In the genomic region with DNA sequence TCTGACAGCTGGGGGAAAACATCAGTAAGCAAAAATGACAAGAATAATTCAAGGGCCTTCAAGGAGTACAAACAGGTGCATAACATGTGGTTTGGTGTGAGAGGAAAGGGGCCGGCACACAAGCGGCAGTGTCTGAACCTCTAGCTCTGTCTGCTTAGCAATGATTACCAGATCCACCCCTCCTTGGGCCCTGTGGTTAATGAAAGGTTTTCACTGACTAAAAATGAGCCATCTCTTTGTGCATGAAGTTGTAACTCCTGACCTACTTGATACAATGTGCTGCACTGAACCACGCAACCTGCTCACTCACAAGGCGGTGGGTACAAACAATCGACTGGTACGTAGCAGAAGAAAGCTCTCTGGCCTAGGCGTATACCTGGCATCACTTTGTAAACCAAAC, we compare ENCODE assay signal across 8 cellular contexts. TPM values are rescaled to one million over a fixed set of nuclear protein-coding genes. Genes with fewer than 3 reads are reported as not detected.
DNase-seq lines count a peak whose midpoint lies in the region; ATAC-seq lines count a peak whose summit lies in the region.

No MANE protein-coding gene starts in this region.

- peak; percentile 78 for ATAC-seq in HG03159 (IDR thresholded peaks at IDR 0.05; ENCODE audit: unreplicated experiment)
- peak; percentile 79 for ATAC-seq in naive thymus-derived CD4-positive, alpha-beta T cell

- peaks cover 3 to 24% (median 18%) of the 10 kb centered on the region in 5 donors for H3K36me3 Mint-ChIP-seq in naive thymus-derived CD4-positive, alpha-beta T cell

- peak overlapping the region; percentile 88 to 98 (median 97) for H3K27ac Mint-ChIP-seq in naive thymus-derived CD4-positive, alpha-beta T cell

- POLR2A ChIA-PET in naive thymus-derived CD4-positive, alpha-beta T cell (lab: Charles Lee), result interaction anchor here (0.9 to 8.1 kb wide), 8 partner anchors 10 to 69 kb away, joined by 3 to 275 read pairs (median 12); a partner anchor contains a TSS

- peak; percentile 65 for DNase-seq in GM19238 (ENCODE audit: insufficient read length, low spot score)
- DNase-seq in activated CD4-positive, alpha-beta T cell treated with anti-CD3 and anti-CD28 coated beads, Interleukin-2, amount 50 U/mL, for 24 hours (ENCODE audit: low read depth in 1 of 2, low spot score in 1 of 2), result peak; percentile 16 to 55
- peak in 6 of 9 donors; percentile 43 to 61 (median 48) for DNase-seq in naive thymus-derived CD4-positive, alpha-beta T cell
- DNase-seq in NCI-H510A (lab: John Stamatoyannopoulos, UW), result no peak
- no peak for DNase-seq in NCI-H510A treated with DMSO at 0.1 percent for 48 hours (lab: John Stamatoyannopoulos, UW)
- no peak for DNase-seq in putamen (ENCODE audit: low spot score)
- no peak for DNase-seq in NCI-H1105 treated with DMSO at 0.1 percent for 48 hours (lab: John Stamatoyannopoulos, UW)

- H3K27me3 ChIP-seq in naive thymus-derived CD4-positive, alpha-beta T cell (ENCODE audit: control insufficient read depth in 2 of 2, insufficient read depth in 2 of 2, low read length in 2 of 2), result no peaks in the 10 kb centered on the region

- peaks cover 0 to 4% (median 0%) of the 10 kb centered on the region in 11 donors for H3K9me3 Mint-ChIP-seq in naive thymus-derived CD4-positive, alpha-beta T cell

- H3K9me3 ChIP-seq in naive thymus-derived CD4-positive, alpha-beta T cell (ENCODE audit: control insufficient read depth in 2 of 3, low read length in 3 of 3), result no peaks in the 10 kb centered on the region

- H3K36me3 ChIP-seq in naive thymus-derived CD4-positive, alpha-beta T cell (ENCODE audit: control insufficient read depth in 2 of 3, insufficient read depth in 3 of 3, low read length in 3 of 3), result no peaks in the 10 kb centered on the region

- peaks cover 49 to 92% (median 76%) of the 10 kb centered on the region in 7 donors for H3K4me1 Mint-ChIP-seq in naive thymus-derived CD4-positive, alpha-beta T cell

- H3K27me3 Mint-ChIP-seq in naive thymus-derived CD4-positive, alpha-beta T cell, result no peaks in the 10 kb centered on the region

- peak overlapping the region; percentile 60 to 87 (median 76) for H3K4me3 Mint-ChIP-seq in naive thymus-derived CD4-positive, alpha-beta T cell

- peak overlapping the region; percentile 84 for H3K27ac ChIP-seq in naive thymus-derived CD4-positive, alpha-beta T cell (ENCODE audit: low read depth, low read length)

- intact Hi-C loops in naive thymus-derived CD4-positive, alpha-beta T cell (cut with micrococcal nuclease), result loop anchor here in 1 of 2 donors (1.0 to 10.0 kb wide), 3 partner anchors 9 to 554 kb away; a partner anchor contains a TSS

- H3K4me3 ChIP-seq in naive thymus-derived CD4-positive, alpha-beta T cell (ENCODE audit: low read length), result no peak overlapping the region

- CTCF ChIA-PET in naive thymus-derived CD4-positive, alpha-beta T cell (lab: Charles Lee), result interaction anchor here (0.9 to 2.7 kb wide), 6 partner anchors 11 to 335 kb away, joined by 3 to 16 read pairs (median 6); a partner anchor contains a TSS

- peaks cover 70 to 76% of the 10 kb centered on the region in 2 donors for H3K4me1 ChIP-seq in naive thymus-derived CD4-positive, alpha-beta T cell (ENCODE audit: control insufficient read depth in 2 of 2, insufficient read depth in 2 of 2, low read length in 2 of 2)

RNA-seq across cellular contexts. Expression of a gene that starts 15.1 kb away (rescaled TPM):
- 10 to 100 TPM; 31.8 to 99.1 (median 58.5) TPM for total RNA-seq in naive thymus-derived CD4-positive, alpha-beta T cell
- polyA plus RNA-seq in naive thymus-derived CD4-positive, alpha-beta T cell, result 10 to 100 TPM; 47.2 to 59.0 TPM

RNA-seq across cellular contexts. Expression of a gene that starts 39.7 kb away (rescaled TPM):
- 100 to 1,000 TPM in 4 of 5 experiments, 10 to 100 TPM in 1; 85.6 to 195 (median 132) TPM for total RNA-seq in naive thymus-derived CD4-positive, alpha-beta T cell
- 10 to 100 TPM; 39.2 to 54.8 TPM for polyA plus RNA-seq in naive thymus-derived CD4-positive, alpha-beta T cell

RNA-seq across cellular contexts. Expression of a gene that starts 41.0 kb away (rescaled TPM):
- total RNA-seq in naive thymus-derived CD4-positive, alpha-beta T cell, result 10 to 100 TPM; 42.1 to 83.0 (median 49.0) TPM
- 10 to 100 TPM; 23.4 to 28.5 TPM for polyA plus RNA-seq in naive thymus-derived CD4-positive, alpha-beta T cell

Comparison
In these comparisons a context has a peak if more than half of its experiments do, and no peak if none do; other contexts are left out.
1. DNase-seq: peak in GM19238 (single experiment), activated CD4-positive, alpha-beta T cell treated with anti-CD3 and anti-CD28 coated beads, Interleukin-2, amount 50 U/mL, for 24 hours (2 of 2) and naive thymus-derived CD4-positive, alpha-beta T cell (6 of 9); none in NCI-H510A (single experiment), NCI-H510A treated with DMSO at 0.1 percent for 48 hours (single experiment), putamen (single experiment) and NCI-H1105 treated with DMSO at 0.1 percent for 48 hours (single experiment).